In genomic region chr3:58308728-58309127, GRCh38 we compare ENCODE assay signal across 12 cellular contexts. TPM values are rescaled to one million over a fixed set of nuclear protein-coding genes. Genes with fewer than 3 reads are reported as not detected.
DNase-seq lines count a peak whose midpoint lies in the region; ATAC-seq, FAIRE-seq and TF ChIP-seq lines count a peak whose summit lies in the region.
"Had no signal": no experiment of that assay in that cellular context is flagged by ENCODE, and none has a peak within 500 bp of the region (broad histone marks: within the 10 kb centered on the region; RNA-seq: fewer than 3 reads in every experiment).

No MANE protein-coding gene starts in this region.

- DNase-seq in natural killer cell (no peak), keratinocyte (ENCODE audit: low read depth, low spot score) (no peak), type B pancreatic cell (ENCODE audit: extremely low spot score, unreplicated experiment) (no peak), cortex of kidney (lab: John Stamatoyannopoulos, UW) (no peak), NCI-H526 (lab: John Stamatoyannopoulos, UW) (no peak)
- no peak for DNase-seq in natural killer cell treated with Interleukin-12 subunit alpha and Interleukin-12 subunit beta and Interleukin-15 and Interleukin-18, amount 100 ng/mL, for 72 hours (ENCODE audit: low spot score)
- no peak for DNase-seq in activated T-helper 1 cell treated with anti-CD3 and anti-CD28 coated beads, Interleukin-12 subunit alpha, Interleukin-12 subunit beta, Interleukin-2, Interleukin-4 antibody, amounts not matched to agents 30 ng/mL and 10 ng/mL and 1 ng/mL, durations not matched to agents 14 hours and 24 hours and 36 hours (ENCODE audit: low spot score)
- no peak for DNase-seq in stimulated activated CD4-positive, alpha-beta T cell treated with anti-CD3 and anti-CD28 coated beads, Interleukin-12 subunit alpha, Interleukin-12 subunit beta, amount 100 ng/mL, for 4 hours
- DNase-seq: stimulated activated CD4-positive, alpha-beta T cell treated with anti-CD3 and anti-CD28 coated beads, Interleukin-4, amount 100 ng/mL, for 24 hours; SW 1271 had no signal

- intact Hi-C loops in natural killer cell (cut with micrococcal nuclease): no loop called here
- intact Hi-C loops in activated T-helper 1 cell treated with anti-CD3 and anti-CD28 coated beads, Interleukin-12 subunit alpha, Interleukin-12 subunit beta, Interleukin-2, Interleukin-4 antibody, amounts not matched to agents 30 ng/mL and 10 ng/mL and 1 ng/mL, durations not matched to agents 14 hours and 24 hours and 36 hours (cut with micrococcal nuclease): loop anchor here (5.0 kb wide), 1 partner anchor 1081 kb away; the partner anchor contains the start of gene APPL1

- H2AFZ ChIP-seq in keratinocyte (ENCODE audit: control insufficient read depth, low read length): no peak overlapping the region

- ATAC-seq in natural killer cell: no peak
- no peak for ATAC-seq in natural killer cell treated with Interleukin-12 subunit alpha and Interleukin-12 subunit beta and Interleukin-15 and Interleukin-18, amount 100 ng/mL, for 72 hours
- ATAC-seq: esophagus mucosa had no signal

- no peaks in the 10 kb centered on the region for H3K27me3 ChIP-seq in keratinocyte (ENCODE audit: control insufficient read depth, extremely low read depth, insufficient read depth, low read length)
- H3K27me3 ChIP-seq: uterus had no signal

- TF ChIP-seq CTCF in natural killer cell (IDR thresholded peaks at IDR 0.05): no peak
- TF ChIP-seq CTCF in keratinocyte (optimal IDR thresholded peaks at IDR 0.05 in 1 of 3, IDR thresholded peaks at IDR 0.05 in 1 of 3, conservative IDR thresholded peaks at IDR 0.05 in 1 of 3; ENCODE audit: extremely low read depth in 1 of 3, insufficient read depth in 2 of 3, low read length in 3 of 3): no peak
- no peak for TF ChIP-seq CTCF in type B pancreatic cell (conservative IDR thresholded peaks at IDR 0.05)

- H3K4me3 Mint-ChIP-seq in natural killer cell (no peak overlapping the region), type B pancreatic cell (peak overlapping the region; percentile 96)
- no peak overlapping the region for H3K4me3 Mint-ChIP-seq in natural killer cell treated with Interleukin-12 subunit alpha and Interleukin-12 subunit beta and Interleukin-15 and Interleukin-18, amount 100 ng/mL, for 72 hours
- peak overlapping the region; percentile 10 for H3K4me3 Mint-ChIP-seq in activated T-helper 1 cell treated with anti-CD3 and anti-CD28 coated beads, Interleukin-12 subunit alpha, Interleukin-12 subunit beta, Interleukin-2, Interleukin-4 antibody, amounts not matched to agents 30 ng/mL and 10 ng/mL and 1 ng/mL, durations not matched to agents 14 hours and 24 hours and 36 hours

- peak overlapping the region in 1 of 3 experiments; percentile 4 for H3K4me3 ChIP-seq in keratinocyte (ENCODE audit: control insufficient read depth in 2 of 3, extremely low read depth in 1 of 3, insufficient read depth in 2 of 3, low read depth in 1 of 3, low read length in 3 of 3)

- H3K36me3 Mint-ChIP-seq in natural killer cell (no peaks in the 10 kb centered on the region), type B pancreatic cell (peaks cover 20% of the 10 kb centered on the region)
- peaks cover 12% of the 10 kb centered on the region for H3K36me3 Mint-ChIP-seq in natural killer cell treated with Interleukin-12 subunit alpha and Interleukin-12 subunit beta and Interleukin-15 and Interleukin-18, amount 100 ng/mL, for 72 hours
- H3K36me3 Mint-ChIP-seq in activated T-helper 1 cell treated with anti-CD3 and anti-CD28 coated beads, Interleukin-12 subunit alpha, Interleukin-12 subunit beta, Interleukin-2, Interleukin-4 antibody, amounts not matched to agents 30 ng/mL and 10 ng/mL and 1 ng/mL, durations not matched to agents 14 hours and 24 hours and 36 hours (ENCODE audit: low read depth): peaks cover 28% of the 10 kb centered on the region

- H3K79me2 ChIP-seq in keratinocyte (ENCODE audit: control insufficient read depth, insufficient read depth, low read length): peaks cover 59% of the 10 kb centered on the region

- FAIRE-seq in keratinocyte (lab: Jason Lieb, UNC): no peak

- no peaks in the 10 kb centered on the region for H3K9me1 ChIP-seq in keratinocyte (ENCODE audit: control insufficient read depth, extremely low read depth, insufficient read depth, low read length)

- H3K9me3 Mint-ChIP-seq in natural killer cell: no peaks in the 10 kb centered on the region
- no peaks in the 10 kb centered on the region for H3K9me3 Mint-ChIP-seq in natural killer cell treated with Interleukin-12 subunit alpha and Interleukin-12 subunit beta and Interleukin-15 and Interleukin-18, amount 100 ng/mL, for 72 hours
- H3K9me3 Mint-ChIP-seq in activated T-helper 1 cell treated with anti-CD3 and anti-CD28 coated beads, Interleukin-12 subunit alpha, Interleukin-12 subunit beta, Interleukin-2, Interleukin-4 antibody, amounts not matched to agents 30 ng/mL and 10 ng/mL and 1 ng/mL, durations not matched to agents 14 hours and 24 hours and 36 hours: no peaks in the 10 kb centered on the region
- no peaks in the 10 kb centered on the region for H3K9me3 Mint-ChIP-seq in type B pancreatic cell

- peak overlapping the region; percentile 99 for H3K27ac Mint-ChIP-seq in natural killer cell
- H3K27ac Mint-ChIP-seq in natural killer cell treated with Interleukin-12 subunit alpha and Interleukin-12 subunit beta and Interleukin-15 and Interleukin-18, amount 100 ng/mL, for 72 hours: peak overlapping the region in 1 of 2 donors; percentile 63
- peak overlapping the region; percentile 43 for H3K27ac Mint-ChIP-seq in activated T-helper 1 cell treated with anti-CD3 and anti-CD28 coated beads, Interleukin-12 subunit alpha, Interleukin-12 subunit beta, Interleukin-2, Interleukin-4 antibody, amounts not matched to agents 30 ng/mL and 10 ng/mL and 1 ng/mL, durations not matched to agents 14 hours and 24 hours and 36 hours
- peak overlapping the region; percentile 31 for H3K27ac Mint-ChIP-seq in type B pancreatic cell

- H3K4me1 ChIP-seq in keratinocyte (ENCODE audit: control insufficient read depth, extremely low read depth, insufficient read depth, low read length): peaks cover 20% of the 10 kb centered on the region

- H3K9me3 ChIP-seq in keratinocyte (ENCODE audit: control insufficient read depth, low read depth, low read length): no peaks in the 10 kb centered on the region
- H3K9me3 ChIP-seq: uterus had no signal

- H3K4me1 Mint-ChIP-seq in natural killer cell (peaks cover 30 to 32% of the 10 kb centered on the region in 2 donors), type B pancreatic cell (ENCODE audit: unreplicated experiment) (peaks cover 18% of the 10 kb centered on the region)
- peaks cover 24 to 29% of the 10 kb centered on the region in 2 donors for H3K4me1 Mint-ChIP-seq in natural killer cell treated with Interleukin-12 subunit alpha and Interleukin-12 subunit beta and Interleukin-15 and Interleukin-18, amount 100 ng/mL, for 72 hours (ENCODE audit: low read depth in 2 of 2)
- H3K4me1 Mint-ChIP-seq in activated T-helper 1 cell treated with anti-CD3 and anti-CD28 coated beads, Interleukin-12 subunit alpha, Interleukin-12 subunit beta, Interleukin-2, Interleukin-4 antibody, amounts not matched to agents 30 ng/mL and 10 ng/mL and 1 ng/mL, durations not matched to agents 14 hours and 24 hours and 36 hours (ENCODE audit: low read depth): peaks cover 27% of the 10 kb centered on the region

- H3K27ac ChIP-seq in keratinocyte (ENCODE audit: control insufficient read depth, insufficient read depth, low read length): no peak overlapping the region

- peaks cover 14% of the 10 kb centered on the region for H4K20me1 ChIP-seq in keratinocyte (ENCODE audit: control insufficient read depth, extremely low read depth, insufficient read depth, low read length)

- dilution Hi-C loops in keratinocyte (cut with MboI; ENCODE audit: extremely low pct_ligation_motif_present, low sequenced_read_pairs): no loop called here

- peak overlapping the region; percentile 2 for H3K4me2 ChIP-seq in keratinocyte (ENCODE audit: control insufficient read depth, extremely low read depth, insufficient read depth, low read depth, low read length)

- H3K36me3 ChIP-seq in keratinocyte (ENCODE audit: control insufficient read depth in 2 of 2, extremely low read depth in 1 of 2, insufficient read depth in 2 of 2, low read length in 2 of 2): peaks cover 21 to 31% of the 10 kb centered on the region in 2 experiments
- H3K36me3 ChIP-seq: uterus had no signal

- H3K27me3 Mint-ChIP-seq in natural killer cell (ENCODE audit: low read depth in 2 of 2) (no peaks in the 10 kb centered on the region), type B pancreatic cell (no peaks in the 10 kb centered on the region)
- H3K27me3 Mint-ChIP-seq in natural killer cell treated with Interleukin-12 subunit alpha and Interleukin-12 subunit beta and Interleukin-15 and Interleukin-18, amount 100 ng/mL, for 72 hours: no peaks in the 10 kb centered on the region
- H3K27me3 Mint-ChIP-seq in activated T-helper 1 cell treated with anti-CD3 and anti-CD28 coated beads, Interleukin-12 subunit alpha, Interleukin-12 subunit beta, Interleukin-2, Interleukin-4 antibody, amounts not matched to agents 30 ng/mL and 10 ng/mL and 1 ng/mL, durations not matched to agents 14 hours and 24 hours and 36 hours (ENCODE audit: insufficient read depth): peaks cover 3% of the 10 kb centered on the region

- H3K9ac ChIP-seq in keratinocyte (ENCODE audit: control insufficient read depth, extremely low read depth, insufficient read depth, low read length): no peak overlapping the region

RNA-seq across cellular contexts. Expression of gene HTD2, which starts 2.4 kb away (rescaled TPM):
- total RNA-seq in natural killer cell (1 to 10 TPM; 3.3 to 5.5 (median 3.7) TPM), type B pancreatic cell (ENCODE audit: low replicate concordance) (10.6 and 11.4 TPM in 2 replicates)
- 10 to 100 TPM in 1 of 2 donors, 1 to 10 TPM in 1; 6.7 to 11.6 TPM for total RNA-seq in natural killer cell treated with Interleukin-12 subunit alpha and Interleukin-12 subunit beta and Interleukin-15 and Interleukin-18, amount 100 ng/mL, for 72 hours
- total RNA-seq in activated T-helper 1 cell treated with anti-CD3 and anti-CD28 coated beads, Interleukin-12 subunit alpha, Interleukin-12 subunit beta, Interleukin-2, Interleukin-4 antibody, amounts not matched to agents 30 ng/mL and 10 ng/mL and 1 ng/mL, durations not matched to agents 14 hours and 24 hours and 36 hours: 11.5 and 13.6 TPM in 2 replicates
- 10.5 to 12.5 TPM (median 11.2 TPM) in 3 replicates for polyA plus RNA-seq in keratinocyte
- polyA plus RNA-seq in keratinocyte (2011; ENCODE audit: low read depth): 10.5 TPM
- 7.7 and 14.5 TPM in 2 replicates for polyA plus RNA-seq in keratinocyte (2011; cell fraction: cytosol; rRNA removed)
- 10.8 and 11.0 TPM in 2 replicates for polyA plus RNA-seq in keratinocyte (2011; cell fraction: nucleus; rRNA removed)
- 6.3 and 9.5 TPM in 2 replicates for polyA plus RNA-seq in keratinocyte (2012; ENCODE audit: low replicate concordance)
- polyA minus RNA-seq in keratinocyte: 1.2 to 10.8 TPM (median 9.9 TPM) in 3 replicates
- polyA minus RNA-seq in keratinocyte (2011; cell fraction: cytosol; rRNA and poly(A)+ RNA removed): 7.7 TPM
- polyA minus RNA-seq in keratinocyte (2011; cell fraction: nucleus; rRNA and poly(A)+ RNA removed): 3.5 and 7.8 TPM in 2 replicates

RNA-seq across cellular contexts. Expression of gene RPP14, which starts 2.7 kb away (rescaled TPM):
- total RNA-seq in natural killer cell (10 to 100 TPM; 13.1 to 18.8 (median 17.0) TPM), type B pancreatic cell (ENCODE audit: low replicate concordance) (22.1 and 23.3 TPM in 2 replicates)
- total RNA-seq in natural killer cell treated with Interleukin-12 subunit alpha and Interleukin-12 subunit beta and Interleukin-15 and Interleukin-18, amount 100 ng/mL, for 72 hours: 10 to 100 TPM; 17.0 to 34.0 TPM
- total RNA-seq in activated T-helper 1 cell treated with anti-CD3 and anti-CD28 coated beads, Interleukin-12 subunit alpha, Interleukin-12 subunit beta, Interleukin-2, Interleukin-4 antibody, amounts not matched to agents 30 ng/mL and 10 ng/mL and 1 ng/mL, durations not matched to agents 14 hours and 24 hours and 36 hours: 22.7 and 23.4 TPM in 2 replicates
- polyA plus RNA-seq in keratinocyte: 20.6 to 24.6 TPM (median 21.7 TPM) in 3 replicates
- polyA plus RNA-seq in keratinocyte (2011; ENCODE audit: low read depth): 4.9 TPM
- 14.5 and 18.2 TPM in 2 replicates for polyA plus RNA-seq in keratinocyte (2011; cell fraction: cytosol; rRNA removed)
- 20.6 and 21.1 TPM in 2 replicates for polyA plus RNA-seq in keratinocyte (2011; cell fraction: nucleus; rRNA removed)
- 7.5 and 14.5 TPM in 2 replicates for polyA plus RNA-seq in keratinocyte (2012; ENCODE audit: low replicate concordance)
- 4.9 to 15.7 TPM (median 13.8 TPM) in 3 replicates for polyA minus RNA-seq in keratinocyte
- 8.2 TPM for polyA minus RNA-seq in keratinocyte (2011; cell fraction: cytosol; rRNA and poly(A)+ RNA removed)
- 4.5 and 16.3 TPM in 2 replicates for polyA minus RNA-seq in keratinocyte (2011; cell fraction: nucleus; rRNA and poly(A)+ RNA removed)

RNA-seq across cellular contexts. Expression of gene PXK, which starts 24.0 kb away (rescaled TPM):
- total RNA-seq in natural killer cell (10 to 100 TPM; 42.1 to 53.8 (median 48.9) TPM), type B pancreatic cell (ENCODE audit: low replicate concordance) (12.4 and 15.1 TPM in 2 replicates)
- total RNA-seq in natural killer cell treated with Interleukin-12 subunit alpha and Interleukin-12 subunit beta and Interleukin-15 and Interleukin-18, amount 100 ng/mL, for 72 hours: 10 to 100 TPM; 63.8 to 67.8 TPM
- 43.4 and 48.1 TPM in 2 replicates for total RNA-seq in activated T-helper 1 cell treated with anti-CD3 and anti-CD28 coated beads, Interleukin-12 subunit alpha, Interleukin-12 subunit beta, Interleukin-2, Interleukin-4 antibody, amounts not matched to agents 30 ng/mL and 10 ng/mL and 1 ng/mL, durations not matched to agents 14 hours and 24 hours and 36 hours
- polyA plus RNA-seq in keratinocyte: 9.2 to 12.9 TPM (median 12.2 TPM) in 3 replicates
- polyA plus RNA-seq in keratinocyte (2011; ENCODE audit: low read depth): 11.9 TPM
- polyA plus RNA-seq in keratinocyte (2011; cell fraction: cytosol; rRNA removed): 10.4 and 15.0 TPM in 2 replicates
- polyA plus RNA-seq in keratinocyte (2011; cell fraction: nucleus; rRNA removed): 14.8 and 15.1 TPM in 2 replicates
- polyA plus RNA-seq in keratinocyte (2012; ENCODE audit: low replicate concordance): 9.1 and 13.2 TPM in 2 replicates
- 4.5 to 12.9 TPM (median 8.1 TPM) in 3 replicates for polyA minus RNA-seq in keratinocyte
- polyA minus RNA-seq in keratinocyte (2011; cell fraction: cytosol; rRNA and poly(A)+ RNA removed): 10.4 TPM
- 6.8 and 14.3 TPM in 2 replicates for polyA minus RNA-seq in keratinocyte (2011; cell fraction: nucleus; rRNA and poly(A)+ RNA removed)

Comparison
In these comparisons a context has a peak if more than half of its experiments do, and no peak if none do; other contexts are left out.
1. H3K4me3 Mint-ChIP-seq: peak in activated T-helper 1 cell treated with anti-CD3 and anti-CD28 coated beads, Interleukin-12 subunit alpha, Interleukin-12 subunit beta, Interleukin-2, Interleukin-4 antibody, amounts not matched to agents 30 ng/mL and 10 ng/mL and 1 ng/mL, durations not matched to agents 14 hours and 24 hours and 36 hours (single experiment) and type B pancreatic cell (single experiment); none in natural killer cell (single experiment) and natural killer cell treated with Interleukin-12 subunit alpha and Interleukin-12 subunit beta and Interleukin-15 and Interleukin-18, amount 100 ng/mL, for 72 hours (single experiment).